ENCODE assay signal across 8 cellular contexts in the genomic region with DNA sequence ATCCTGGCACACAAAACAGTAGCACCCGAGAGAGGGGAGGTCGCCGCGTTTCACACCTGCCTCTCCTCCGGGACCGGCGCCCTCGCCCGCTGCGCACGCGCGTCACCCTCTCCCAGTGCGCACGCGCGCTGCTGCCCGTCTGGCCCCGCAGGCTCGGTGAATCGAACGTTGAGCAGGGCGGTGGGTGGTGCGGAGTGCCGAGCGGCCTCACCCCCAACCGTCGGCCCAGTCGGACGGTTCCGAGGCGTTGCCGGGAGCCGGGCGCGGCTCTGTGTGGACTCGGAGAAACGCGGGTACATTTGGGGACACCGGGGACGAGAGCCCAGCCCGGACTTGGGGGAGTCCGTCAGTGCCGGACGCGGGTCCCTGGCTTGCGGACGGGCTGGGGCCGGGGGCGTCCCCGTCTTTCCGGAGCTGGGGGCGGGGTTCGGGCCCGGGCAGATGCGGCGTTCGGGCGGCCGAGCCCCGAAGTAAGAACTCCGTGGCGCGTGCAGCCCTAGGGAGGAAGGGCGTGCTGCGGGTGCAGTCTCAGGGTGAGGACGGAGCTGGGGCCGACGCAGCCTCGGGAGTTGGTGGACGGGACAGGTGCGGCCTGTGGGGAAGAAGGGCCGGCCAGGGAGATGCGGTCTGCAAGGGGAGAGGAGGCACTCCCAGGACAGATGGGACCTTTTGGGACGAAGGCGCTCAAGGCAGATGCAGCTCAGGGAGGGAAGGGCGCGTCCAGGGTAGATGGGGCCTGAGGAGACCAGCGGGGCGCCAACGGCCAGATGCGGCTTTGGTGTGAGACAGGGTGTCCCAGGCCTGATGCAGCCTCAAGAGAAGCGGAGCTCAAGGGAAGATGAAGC. TPM values are rescaled to one million over a fixed set of nuclear protein-coding genes. Genes with fewer than 3 reads are reported as not detected.
DNase-seq lines count a peak whose midpoint lies in the region; ATAC-seq, FAIRE-seq and TF ChIP-seq lines count a peak whose summit lies in the region.

A gene with protein sequence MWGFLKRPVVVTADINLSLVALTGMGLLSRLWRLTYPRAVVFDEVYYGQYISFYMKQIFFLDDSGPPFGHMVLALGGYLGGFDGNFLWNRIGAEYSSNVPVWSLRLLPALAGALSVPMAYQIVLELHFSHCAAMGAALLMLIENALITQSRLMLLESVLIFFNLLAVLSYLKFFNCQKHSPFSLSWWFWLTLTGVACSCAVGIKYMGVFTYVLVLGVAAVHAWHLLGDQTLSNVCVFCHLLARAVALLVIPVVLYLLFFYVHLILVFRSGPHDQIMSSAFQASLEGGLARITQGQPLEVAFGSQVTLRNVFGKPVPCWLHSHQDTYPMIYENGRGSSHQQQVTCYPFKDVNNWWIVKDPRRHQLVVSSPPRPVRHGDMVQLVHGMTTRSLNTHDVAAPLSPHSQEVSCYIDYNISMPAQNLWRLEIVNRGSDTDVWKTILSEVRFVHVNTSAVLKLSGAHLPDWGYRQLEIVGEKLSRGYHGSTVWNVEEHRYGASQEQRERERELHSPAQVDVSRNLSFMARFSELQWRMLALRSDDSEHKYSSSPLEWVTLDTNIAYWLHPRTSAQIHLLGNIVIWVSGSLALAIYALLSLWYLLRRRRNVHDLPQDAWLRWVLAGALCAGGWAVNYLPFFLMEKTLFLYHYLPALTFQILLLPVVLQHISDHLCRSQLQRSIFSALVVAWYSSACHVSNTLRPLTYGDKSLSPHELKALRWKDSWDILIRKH (plus strand): TSS at position 138 of the 845 bp plus-strand sequence. CDS start 1,301 bp downstream, outside the sequence.

- no peak for TF ChIP-seq CTCF in endothelial cell of umbilical vein (IDR thresholded peaks at IDR 0.05; ENCODE audit: extremely low read depth in 1 of 2, insufficient read depth in 1 of 2, low read depth in 1 of 2, low read length in 2 of 2)

- intact Hi-C loops in CD4-positive, alpha-beta memory T cell (cut with micrococcal nuclease) = loop anchor here (5.0 to 10.0 kb wide), 4 partner anchors 131 to 244 kb away; a partner anchor contains a TSS
- intact Hi-C loops in endothelial cell of umbilical vein (cut with micrococcal nuclease) = loop anchor here (1.0 to 2.0 kb wide), 4 partner anchors 28 to 244 kb away; a partner anchor contains a TSS

- peak within 1 kb of the TSS; percentile 74 for H3K27ac ChIP-seq in CD4-positive, alpha-beta memory T cell (ENCODE audit: low read depth, low read length)
- no peak within 1 kb of the TSS for H3K27ac ChIP-seq in endothelial cell of umbilical vein (ENCODE audit: insufficient read depth, low read depth, low read length)

- peak within 1 kb of the TSS; percentile 74 to 86 for H3K4me3 ChIP-seq in CD4-positive, alpha-beta memory T cell (ENCODE audit: low read length in 2 of 2)
- peak within 1 kb of the TSS; percentile 85 for H3K4me3 ChIP-seq in NT2/D1 (ENCODE audit: insufficient read length, low read depth)
- H3K4me3 ChIP-seq in endothelial cell of umbilical vein (replicated peaks in 1 of 3; ENCODE audit: insufficient read depth in 1 of 3, low read depth in 1 of 3, low read length in 3 of 3) = peak within 1 kb of the TSS; percentile 61 to 72 (median 62)

- H3K9me3 Mint-ChIP-seq in CD4-positive, alpha-beta memory T cell = peaks cover 0 to 2% (median 0%) of the 10 kb centered on the region in 8 donors

- H4K20me1 ChIP-seq in endothelial cell of umbilical vein (replicated peaks; ENCODE audit: control insufficient read depth, extremely low read depth, insufficient read depth, low read length) = no peaks in the 10 kb centered on the region

- H2AFZ ChIP-seq in endothelial cell of umbilical vein (ENCODE audit: low read depth, low read length) = peak within 1 kb of the TSS; percentile 68

- peak; percentile 90 for FAIRE-seq in HTR-8/SVneo (lab: Jason Lieb, UNC)
- FAIRE-seq in endothelial cell of umbilical vein (lab: Jason Lieb, UNC) = peak; percentile 86

- peak; percentile 53 for ATAC-seq in GM19468 (IDR thresholded peaks at IDR 0.05; ENCODE audit: extremely low read depth, unreplicated experiment)

- TF ChIP-seq POLR2A in endothelial cell of umbilical vein (IDR thresholded peaks at IDR 0.05; ENCODE audit: low read depth, low read length) = peak; percentile 68

- no peaks in the 10 kb centered on the region for H3K9me3 ChIP-seq in CD4-positive, alpha-beta memory T cell (ENCODE audit: control insufficient read depth in 1 of 2, low read length in 2 of 2)
- H3K9me3 ChIP-seq in NT2/D1 (ENCODE audit: insufficient read depth, low read length) = no peaks in the 10 kb centered on the region
- H3K9me3 ChIP-seq in endothelial cell of umbilical vein (replicated peaks; ENCODE audit: control insufficient read depth, insufficient read depth, low read length) = no peaks in the 10 kb centered on the region

- CTCF ChIA-PET in CD4-positive, alpha-beta memory T cell (lab: Charles Lee; ENCODE audit: partially characterized antibody) = interaction anchor here (0.6 to 2.2 kb wide), 6 partner anchors 57 to 166 kb away, joined by 3 to 9 read pairs (median 3); no protein-coding TSS in a partner anchor
- CTCF ChIA-PET in endothelial cell of umbilical vein (lab: Charles Lee) = interaction anchor here (0.8 to 1.7 kb wide), 4 partner anchors 10 to 236 kb away, joined by 3 to 5 read pairs (median 3); a partner anchor contains a TSS

- no peaks in the 10 kb centered on the region for H3K9me1 ChIP-seq in endothelial cell of umbilical vein (replicated peaks; ENCODE audit: control insufficient read depth, extremely low read depth, insufficient read depth, low read length)

- no peaks in the 10 kb centered on the region for H3K27me3 Mint-ChIP-seq in CD4-positive, alpha-beta memory T cell

- peak within 1 kb of the TSS; percentile 92 for H3K9ac ChIP-seq in NT2/D1 (ENCODE audit: insufficient read length, low read depth)
- H3K9ac ChIP-seq in endothelial cell of umbilical vein (replicated peaks; ENCODE audit: extremely low read depth, insufficient read depth, low read length) = peak within 1 kb of the TSS; percentile 50

- BruUV-seq in endothelial cell of umbilical vein (replicated peaks; lab: Mats Ljungman, UMichigan) = no TSS peak

- H3K4me1 Mint-ChIP-seq in CD4-positive, alpha-beta memory T cell = peaks cover 44 to 79% (median 56%) of the 10 kb centered on the region in 4 donors

- peaks cover 1% of the 10 kb centered on the region for H3K79me2 ChIP-seq in endothelial cell of umbilical vein (ENCODE audit: control insufficient read depth, insufficient read depth, low read length)

- H3K36me3 ChIP-seq in CD4-positive, alpha-beta memory T cell (ENCODE audit: insufficient read depth, low read length) = peaks cover 6% of the 10 kb centered on the region
- H3K36me3 ChIP-seq in NT2/D1 (ENCODE audit: insufficient read depth, insufficient read length, low read length) (peaks cover 47% of the 10 kb centered on the region), endothelial cell of umbilical vein (ENCODE audit: control insufficient read depth in 2 of 2, extremely low read depth in 1 of 2, insufficient read depth in 2 of 2, low read length in 2 of 2) (peaks cover 13 to 21% of the 10 kb centered on the region in 2 experiments)

- peak; percentile 90 to 91 (median 91) for DNase-seq in CD4-positive, alpha-beta memory T cell
- DNase-seq in HTR-8/SVneo (ENCODE audit: insufficient read length, low spot score) (peak; percentile 94), NT2/D1 (ENCODE audit: low read depth, low spot score) (peak; percentile 79), activated T-cell treated with anti-CD3 and anti-CD28 coated beads for 1 hour (ENCODE audit: low read depth) (peak; percentile 85), endothelial cell of umbilical vein (ENCODE audit: low read depth, low spot score) (peak; percentile 86), middle frontal gyrus (ENCODE audit: extremely low spot score, low spot score) (peak; percentile 69)
- peak; percentile 69 to 79 for DNase-seq in stimulated activated CD8-positive, alpha-beta memory T cell treated with anti-CD3 and anti-CD28 coated beads, Interleukin-2, amount 100 ng/mL, for 1 hour (ENCODE audit: low read depth in 2 of 2)

- H3K4me2 ChIP-seq in endothelial cell of umbilical vein (ENCODE audit: insufficient read depth, low read length) = peak within 1 kb of the TSS; percentile 78

- H3K4me3 Mint-ChIP-seq in CD4-positive, alpha-beta memory T cell = peak within 1 kb of the TSS; percentile 92 to 98 (median 94)

- peaks cover 8 to 49% of the 10 kb centered on the region in 2 donors for H3K36me3 Mint-ChIP-seq in CD4-positive, alpha-beta memory T cell

- H3K27ac Mint-ChIP-seq in CD4-positive, alpha-beta memory T cell = peak within 1 kb of the TSS; percentile 79 to 97 (median 92)

- dilution Hi-C loops in endothelial cell of umbilical vein (cut with MboI; ENCODE audit: extremely low pct_ligation_motif_present, low sequenced_read_pairs) = no loop called here

- no peaks in the 10 kb centered on the region for H3K27me3 ChIP-seq in CD4-positive, alpha-beta memory T cell (ENCODE audit: insufficient read depth, low read length)
- H3K27me3 ChIP-seq in NT2/D1 (ENCODE audit: insufficient read depth, insufficient read length) (peaks cover 6% of the 10 kb centered on the region), endothelial cell of umbilical vein (ENCODE audit: control insufficient read depth in 2 of 2, insufficient read depth in 2 of 2, low read length in 2 of 2) (no peaks in the 10 kb centered on the region)

- H3K4me1 ChIP-seq in CD4-positive, alpha-beta memory T cell (ENCODE audit: insufficient read depth, low read length) = peaks cover 67% of the 10 kb centered on the region
- peaks cover 9% of the 10 kb centered on the region for H3K4me1 ChIP-seq in NT2/D1 (ENCODE audit: insufficient read depth, insufficient read length)
- peaks cover 10% of the 10 kb centered on the region for H3K4me1 ChIP-seq in endothelial cell of umbilical vein (ENCODE audit: control insufficient read depth, extremely low read depth, insufficient read depth, low read length)

- POLR2A ChIA-PET in CD4-positive, alpha-beta memory T cell (lab: Charles Lee; ENCODE audit: partially characterized antibody) = interaction anchor here (0.5 to 2.5 kb wide), 12 partner anchors 9 to 241 kb away, joined by 3 to 9 read pairs (median 4); a partner anchor contains a TSS
- POLR2A ChIA-PET in endothelial cell of umbilical vein (lab: Charles Lee) = no interaction called here

TF ChIP-seq in endothelial cell of umbilical vein, 7 proteins besides CTCF, POLR2A, EP300 and RAD21:
- TF ChIP-seq GATA2 (IDR thresholded peaks at IDR 0.05; ENCODE audit: insufficient read depth, insufficient read length, low read depth, low read length) = no peak
- TF ChIP-seq POLR2AphosphoS5 (IDR thresholded peaks at IDR 0.05; ENCODE audit: insufficient read depth, low read depth, low read length) = peak; percentile 91

RNA-seq across cellular contexts. Expression of the gene that starts here (rescaled TPM):
- total RNA-seq in CD4-positive, alpha-beta memory T cell = 10 to 100 TPM; 52.1 to 58.5 TPM
- polyA plus RNA-seq in CD4-positive, alpha-beta memory T cell = 10 to 100 TPM; 15.6 to 17.4 TPM
- 39.1 and 44.7 TPM in 2 replicates for total RNA-seq in endothelial cell of umbilical vein
- polyA plus RNA-seq in endothelial cell of umbilical vein = 53.9 and 55.6 TPM in 2 replicates
- polyA plus RNA-seq in endothelial cell of umbilical vein (2011; cell fraction: cytosol; rRNA removed) = 29.0 and 29.6 TPM in 2 replicates
- 207 and 214 TPM in 2 replicates for polyA plus RNA-seq in endothelial cell of umbilical vein (2011; cell fraction: nucleus; rRNA removed)
- 29.0 and 38.9 TPM in 2 replicates for polyA plus RNA-seq in endothelial cell of umbilical vein (2012)
- 40.5 and 47.2 TPM in 2 replicates for polyA minus RNA-seq in endothelial cell of umbilical vein
- polyA minus RNA-seq in endothelial cell of umbilical vein (2011; cell fraction: cytosol; rRNA and poly(A)+ RNA removed) = 10.9 TPM
- polyA minus RNA-seq in endothelial cell of umbilical vein (2011; cell fraction: nucleus; rRNA and poly(A)+ RNA removed) = 31.4 and 38.4 TPM in 2 replicates
